In genomic region chr21:42663860-42664535, GRCh38 we compare ENCODE assay signal across 29 cellular contexts. TPM values are rescaled to one million over a fixed set of nuclear protein-coding genes. Genes with fewer than 3 reads are reported as not detected.
DNase-seq lines count a peak whose midpoint lies in the region; ATAC-seq and TF ChIP-seq lines count a peak whose summit lies in the region.
"Had no signal": no experiment of that assay in that cellular context is flagged by ENCODE, and none has a peak within 500 bp of the region (broad histone marks: within the 10 kb centered on the region; RNA-seq: fewer than 3 reads in every experiment).

No MANE protein-coding gene starts in this region.

- H2AFZ ChIP-seq in neural progenitor cell (replicated peaks), result no peak overlapping the region

- no peak overlapping the region for H3K4me2 ChIP-seq in neural progenitor cell

- H3K27ac ChIP-seq in left ventricle myocardium inferior (replicated peaks) (no peak overlapping the region), caudate nucleus (ENCODE audit: low read depth, low read length) (peak overlapping the region; percentile 48), neural progenitor cell (no peak overlapping the region), upper lobe of right lung (no peak overlapping the region), tibial artery (no peak overlapping the region)
- H3K27ac ChIP-seq: lower lobe of right lung, ovary, right lobe of liver, RWPE1, testis had no signal

- H3K9me3 ChIP-seq in left ventricle myocardium inferior (replicated peaks) (no peaks in the 10 kb centered on the region), neural progenitor cell (ENCODE audit: low read depth) (no peaks in the 10 kb centered on the region), upper lobe of right lung (no peaks in the 10 kb centered on the region), tibial artery (no peaks in the 10 kb centered on the region)
- H3K9me3 ChIP-seq: BE2C, lower lobe of right lung, ovary, right lobe of liver, testis had no signal

- TF ChIP-seq CTCF in left ventricle myocardium inferior (IDR thresholded peaks at IDR 0.05; ENCODE audit: borderline replicate concordance), result no peak
- no peak for TF ChIP-seq CTCF in neural progenitor cell (IDR thresholded peaks at IDR 0.05)
- no peak for TF ChIP-seq CTCF in upper lobe of right lung (IDR thresholded peaks at IDR 0.05)
- TF ChIP-seq CTCF in tibial artery (IDR thresholded peaks at IDR 0.05), result no peak
- no peak for TF ChIP-seq CTCF in nephron progenitor cell (IDR thresholded peaks at IDR 0.05)

- no peaks in the 10 kb centered on the region for H3K9me3 Mint-ChIP-seq in neural progenitor cell
- H3K9me3 Mint-ChIP-seq in nephron progenitor cell, result no peaks in the 10 kb centered on the region
- H3K9me3 Mint-ChIP-seq: IgD-negative memory B cell; natural killer cell treated with Interleukin-12 subunit alpha and Interleukin-12 subunit beta and Interleukin-15 and Interleukin-18, amount 100 ng/mL, for 72 hours; stimulated activated memory B cell treated with anti-CD40 and anti-IgM and Interleukin-4, amounts not matched to agents 10 μg/mL and 1 μg/mL and 100 μg/mL, for 72 hours had no signal

- no peak overlapping the region for H3K4me3 Mint-ChIP-seq in neural progenitor cell
- no peak overlapping the region for H3K4me3 Mint-ChIP-seq in nephron progenitor cell
- H3K4me3 Mint-ChIP-seq: IgD-negative memory B cell; natural killer cell treated with Interleukin-12 subunit alpha and Interleukin-12 subunit beta and Interleukin-15 and Interleukin-18, amount 100 ng/mL, for 72 hours; stimulated activated memory B cell treated with anti-CD40 and anti-IgM and Interleukin-4, amounts not matched to agents 10 μg/mL and 1 μg/mL and 100 μg/mL, for 72 hours had no signal

- DNase-seq in left cardiac atrium, result no peak
- no peak for DNase-seq in left ventricle myocardium inferior
- peak in 16 of 61 donors; percentile 25 to 71 (median 40) for DNase-seq in caudate nucleus (lab: John Stamatoyannopoulos, UW)
- no peak for DNase-seq in neural progenitor cell (ENCODE audit: low spot score)
- DNase-seq in upper lobe of right lung, result no peak
- no peak for DNase-seq in tibial artery
- DNase-seq in nephron progenitor cell, result no peak
- DNase-seq: ACHN; activated CD4-positive, alpha-beta T cell treated with anti-CD3 and anti-CD28 coated beads for 4 hours; activated effector memory CD4-positive, alpha-beta T cell treated with Interleukin-2 at 50 U/mL for 16 hours; BE2C; DMS53; effector CD4-positive, alpha-beta T cell; GOT3; islet precursor cell; lower lobe of right lung; NCI-H1092 treated with DMSO at 0.1 percent for 48 hours; NCI-H1930; NCI-H774; ovary; right lobe of liver; stimulated activated CD4-positive, alpha-beta T cell treated with anti-CD3 and anti-CD28 coated beads, Interleukin-4, amount 100 ng/mL, for 4 hours; T-helper 2 cell; testis had no signal

- H3K27me3 Mint-ChIP-seq in neural progenitor cell (ENCODE audit: insufficient read depth, low read depth), result peaks cover 22% of the 10 kb centered on the region
- H3K27me3 Mint-ChIP-seq in nephron progenitor cell (ENCODE audit: low read depth, poor library complexity), result no peaks in the 10 kb centered on the region

- H3F3A ChIP-seq in neural progenitor cell (ENCODE audit: low read depth), result peaks cover 11% of the 10 kb centered on the region

- H3K27me3 ChIP-seq in left ventricle myocardium inferior (ENCODE audit: low read depth) (peaks cover 12% of the 10 kb centered on the region), neural progenitor cell (no peaks in the 10 kb centered on the region), upper lobe of right lung (no peaks in the 10 kb centered on the region), tibial artery (peaks cover 0 to 46% of the 10 kb centered on the region in 2 donors)
- H3K27me3 ChIP-seq: BE2C, ovary, right lobe of liver, testis had no signal

- peak; percentile 57 to 61 for ATAC-seq in left cardiac atrium
- ATAC-seq in upper lobe of right lung, result no peak
- ATAC-seq: lower lobe of right lung; SK-N-SH treated with all-trans-retinoic acid at 6 μM for 48 hours; stimulated activated memory B cell treated with anti-CD40 and anti-IgM and Interleukin-4, amounts not matched to agents 10 μg/mL and 1 μg/mL and 100 μg/mL, for 72 hours had no signal

- H3K4me3 ChIP-seq in left ventricle myocardium inferior, result no peak overlapping the region
- no peak overlapping the region for H3K4me3 ChIP-seq in neural progenitor cell
- H3K4me3 ChIP-seq in upper lobe of right lung, result no peak overlapping the region
- no peak overlapping the region for H3K4me3 ChIP-seq in tibial artery
- H3K4me3 ChIP-seq: lower lobe of right lung, ovary, right lobe of liver, testis had no signal

- H3K36me3 ChIP-seq in left ventricle myocardium inferior, result no peaks in the 10 kb centered on the region
- no peaks in the 10 kb centered on the region for H3K36me3 ChIP-seq in neural progenitor cell
- H3K36me3 ChIP-seq in upper lobe of right lung, result no peaks in the 10 kb centered on the region
- no peaks in the 10 kb centered on the region for H3K36me3 ChIP-seq in tibial artery
- H3K36me3 ChIP-seq: BE2C, lower lobe of right lung, ovary, right lobe of liver had no signal

- peaks cover 90% of the 10 kb centered on the region for H4K20me1 ChIP-seq in neural progenitor cell (ENCODE audit: low read depth)

- H3K4me1 Mint-ChIP-seq in neural progenitor cell, result peaks cover 25% of the 10 kb centered on the region
- peaks cover 30% of the 10 kb centered on the region for H3K4me1 Mint-ChIP-seq in nephron progenitor cell

- intact Hi-C loops in left cardiac atrium (cut with DNase I), result loop anchor here in 1 of 2 donors (10.0 kb wide), 1 partner anchor 49 kb away; no protein-coding TSS in a partner anchor
- intact Hi-C loops in left ventricle myocardium inferior (cut with micrococcal nuclease), result no loop called here
- intact Hi-C loops in upper lobe of right lung (cut with DNase I), result no loop called here
- intact Hi-C loops in tibial artery (cut with DNase I; ENCODE audit: low total_unique reads), result loop anchor here (5.0 kb wide), 1 partner anchor 1127 kb away; no protein-coding TSS in a partner anchor

- peaks cover 39% of the 10 kb centered on the region for H3K4me1 ChIP-seq in left ventricle myocardium inferior
- H3K4me1 ChIP-seq in neural progenitor cell, result peaks cover 34% of the 10 kb centered on the region
- no peaks in the 10 kb centered on the region for H3K4me1 ChIP-seq in upper lobe of right lung
- no peaks in the 10 kb centered on the region for H3K4me1 ChIP-seq in tibial artery
- H3K4me1 ChIP-seq: lower lobe of right lung, right lobe of liver had no signal

- H3K79me2 ChIP-seq in neural progenitor cell (ENCODE audit: low read depth), result peaks cover 75% of the 10 kb centered on the region

- H3K27ac Mint-ChIP-seq in neural progenitor cell (peak overlapping the region; percentile 74), nephron progenitor cell (no peak overlapping the region)
- H3K27ac Mint-ChIP-seq: IgD-negative memory B cell; natural killer cell treated with Interleukin-12 subunit alpha and Interleukin-12 subunit beta and Interleukin-15 and Interleukin-18, amount 100 ng/mL, for 72 hours; stimulated activated memory B cell treated with anti-CD40 and anti-IgM and Interleukin-4, amounts not matched to agents 10 μg/mL and 1 μg/mL and 100 μg/mL, for 72 hours had no signal

- no peak overlapping the region for H3K9ac ChIP-seq in neural progenitor cell

- H3K36me3 Mint-ChIP-seq in neural progenitor cell (peaks cover 5% of the 10 kb centered on the region), nephron progenitor cell (ENCODE audit: low read depth) (peaks cover 5% of the 10 kb centered on the region)
- H3K36me3 Mint-ChIP-seq: IgD-negative memory B cell; natural killer cell treated with Interleukin-12 subunit alpha and Interleukin-12 subunit beta and Interleukin-15 and Interleukin-18, amount 100 ng/mL, for 72 hours; stimulated activated memory B cell treated with anti-CD40 and anti-IgM and Interleukin-4, amounts not matched to agents 10 μg/mL and 1 μg/mL and 100 μg/mL, for 72 hours had no signal

RNA-seq across cellular contexts. Expression of gene PDE9A, which starts 10.6 kb away (rescaled TPM):
- total RNA-seq in left cardiac atrium (1 to 10 TPM; 3.0 to 6.0 TPM), left ventricle myocardium inferior (3.2 TPM), neural progenitor cell (ENCODE audit: low replicate concordance) (40.2 and 41.0 TPM in 2 replicates), upper lobe of right lung (15.3 TPM)
